In genomic region chr4:23768541-23768940, GRCh38 we compare ENCODE assay signal across 22 cellular contexts.
DNase-seq lines count a peak whose midpoint lies in the region; ATAC-seq, FAIRE-seq and TF ChIP-seq lines count a peak whose summit lies in the region.
"Had no signal": no experiment of that assay in that cellular context is flagged by ENCODE, and none has a peak within 500 bp of the region (broad histone marks: within the 10 kb centered on the region; RNA-seq: fewer than 3 reads in every experiment).

No MANE protein-coding gene starts in this region.

- CTCF ChIA-PET in MCF 10A (lab: Yijun Ruan, JAX), result interaction anchor here (0.5 to 1.1 kb wide), 2 partner anchors 33 to 705 kb away, joined by 3 to 4 read pairs; no protein-coding TSS in a partner anchor
- CTCF ChIA-PET in activated CD8-positive, alpha-beta memory T cell treated with anti-CD3 and anti-CD28 coated beads, Interleukin-2, amount 10 ng/mL, durations not matched to agents 7 days and 5 days (lab: Charles Lee), result no interaction called here

- ATAC-seq in activated CD8-positive, alpha-beta memory T cell treated with anti-CD3 and anti-CD28 coated beads, Interleukin-2, amount 10 ng/mL, durations not matched to agents 7 days and 5 days, result no peak

- no peaks in the 10 kb centered on the region for H3K36me3 ChIP-seq in breast epithelium
- H3K36me3 ChIP-seq in bronchial epithelial cell (ENCODE audit: control insufficient read depth, insufficient read depth, low read length), result no peaks in the 10 kb centered on the region

- intact Hi-C loops in MCF 10A (cut with micrococcal nuclease), result no loop called here
- intact Hi-C loops in breast epithelium (cut with DNase I; ENCODE audit: low total_unique reads), result no loop called here

- DNase-seq in MCF 10A (ENCODE audit: unreplicated experiment) (peak; percentile 59), breast epithelium (ENCODE audit: low spot score in 2 of 2) (no peak), bronchial epithelial cell (ENCODE audit: low read depth) (peak; percentile 28), renal cortical epithelial cell (ENCODE audit: low read depth) (peak; percentile 66), DMS79 treated with DMSO at 0.1 percent for 48 hours (lab: John Stamatoyannopoulos, UW) (no peak)
- no peak for DNase-seq in activated CD8-positive, alpha-beta memory T cell treated with anti-CD3 and anti-CD28 coated beads, Interleukin-2, amount 10 ng/mL, durations not matched to agents 7 days and 5 days
- no peak for DNase-seq in stimulated activated CD4-positive, alpha-beta T cell treated with anti-CD3 and anti-CD28 coated beads, Interleukin-4, amount 100 ng/mL, for 24 hours
- DNase-seq: ACHN; C1 segment of cervical spinal cord; CD8-positive, alpha-beta memory T cell; GF-D8; GOT3; KG1; NCI-H1436; NCI-H2029; NCI-H2171 treated with DMSO at 0.1 percent for 48 hours; NCI-H510A; Right ventricle myocardium superior; T-helper 9 cell had no signal

- no peaks in the 10 kb centered on the region for H3K9me3 ChIP-seq in breast epithelium

- H3K4me3 Mint-ChIP-seq in MCF 10A (ENCODE audit: unreplicated experiment), result no peak overlapping the region
- H3K4me3 Mint-ChIP-seq in activated CD8-positive, alpha-beta memory T cell treated with anti-CD3 and anti-CD28 coated beads, Interleukin-2, amount 10 ng/mL, durations not matched to agents 7 days and 5 days, result no peak overlapping the region
- H3K4me3 Mint-ChIP-seq: CD8-positive, alpha-beta memory T cell had no signal

- no peak for TF ChIP-seq POLR2A in breast epithelium (IDR thresholded peaks at IDR 0.05)

- H3K27me3 Mint-ChIP-seq in MCF 10A (ENCODE audit: insufficient read depth, unreplicated experiment), result no peaks in the 10 kb centered on the region
- no peaks in the 10 kb centered on the region for H3K27me3 Mint-ChIP-seq in activated CD8-positive, alpha-beta memory T cell treated with anti-CD3 and anti-CD28 coated beads, Interleukin-2, amount 10 ng/mL, durations not matched to agents 7 days and 5 days
- H3K27me3 Mint-ChIP-seq: CD8-positive, alpha-beta memory T cell had no signal

- no peak for TF ChIP-seq CTCF in MCF 10A (IDR thresholded peaks at IDR 0.05; ENCODE audit: unreplicated experiment)
- TF ChIP-seq CTCF in breast epithelium (IDR thresholded peaks at IDR 0.05), result no peak
- TF ChIP-seq CTCF in bronchial epithelial cell (IDR thresholded peaks at IDR 0.05; ENCODE audit: insufficient read depth, low read length, severe bottlenecking), result no peak

- H3K4me1 ChIP-seq in breast epithelium, result no peaks in the 10 kb centered on the region

- no peak for TF ChIP-seq EP300 in Ishikawa (IDR thresholded peaks at IDR 0.05; ENCODE audit: borderline replicate concordance)

- H3K36me3 Mint-ChIP-seq in MCF 10A (ENCODE audit: insufficient read depth, unreplicated experiment), result no peaks in the 10 kb centered on the region
- H3K36me3 Mint-ChIP-seq in activated CD8-positive, alpha-beta memory T cell treated with anti-CD3 and anti-CD28 coated beads, Interleukin-2, amount 10 ng/mL, durations not matched to agents 7 days and 5 days, result no peaks in the 10 kb centered on the region
- H3K36me3 Mint-ChIP-seq: CD8-positive, alpha-beta memory T cell had no signal

- POLR2A ChIA-PET in MCF 10A (lab: Yijun Ruan, JAX), result interaction anchor here (1.2 kb wide), 1 partner anchor 13 kb away, joined by 3 read pairs; no protein-coding TSS in a partner anchor

- FAIRE-seq in bronchial epithelial cell (lab: Jason Lieb, UNC), result no peak
- FAIRE-seq: D721Med, GM12891 had no signal

- TF ChIP-seq RAD21 in Ishikawa (IDR thresholded peaks at IDR 0.05; ENCODE audit: low read depth), result no peak

- H3K27me3 ChIP-seq in breast epithelium (no peaks in the 10 kb centered on the region), bronchial epithelial cell (ENCODE audit: control insufficient read depth, insufficient read depth, low read length) (no peaks in the 10 kb centered on the region)

- H3K4me1 Mint-ChIP-seq in MCF 10A (ENCODE audit: insufficient read depth, unreplicated experiment), result peaks cover 22% of the 10 kb centered on the region
- no peaks in the 10 kb centered on the region for H3K4me1 Mint-ChIP-seq in activated CD8-positive, alpha-beta memory T cell treated with anti-CD3 and anti-CD28 coated beads, Interleukin-2, amount 10 ng/mL, durations not matched to agents 7 days and 5 days
- H3K4me1 Mint-ChIP-seq: CD8-positive, alpha-beta memory T cell had no signal

- no TSS peak for BruUV-seq in MCF 10A (replicated peaks; lab: Mats Ljungman, UMichigan)

- no peak overlapping the region for H3K4me3 ChIP-seq in breast epithelium
- H3K4me3 ChIP-seq in bronchial epithelial cell (ENCODE audit: low read depth, low read length), result no peak overlapping the region

- H3K9me3 Mint-ChIP-seq in MCF 10A (ENCODE audit: unreplicated experiment), result no peaks in the 10 kb centered on the region
- H3K9me3 Mint-ChIP-seq in activated CD8-positive, alpha-beta memory T cell treated with anti-CD3 and anti-CD28 coated beads, Interleukin-2, amount 10 ng/mL, durations not matched to agents 7 days and 5 days (ENCODE audit: low read depth), result peaks cover 4% of the 10 kb centered on the region

- no peak overlapping the region for H3K27ac Mint-ChIP-seq in MCF 10A (ENCODE audit: low read depth, unreplicated experiment)
- H3K27ac Mint-ChIP-seq in activated CD8-positive, alpha-beta memory T cell treated with anti-CD3 and anti-CD28 coated beads, Interleukin-2, amount 10 ng/mL, durations not matched to agents 7 days and 5 days, result no peak overlapping the region
- H3K27ac Mint-ChIP-seq: CD8-positive, alpha-beta memory T cell had no signal

- H3K27ac ChIP-seq in breast epithelium, result no peak overlapping the region

TF ChIP-seq in Ishikawa, 13 proteins besides CTCF, POLR2A, EP300 and RAD21:
- TF ChIP-seq NFIC (IDR thresholded peaks at IDR 0.05) (0 out of 2 replicates have a peak, but pooled peaks have one; percentile 7), FOXM1 (IDR thresholded peaks at IDR 0.05; ENCODE audit: borderline replicate concordance, low read depth) (no peak)

Comparison
In these comparisons a context has a peak if more than half of its experiments do, and no peak if none do; other contexts are left out.
1. DNase-seq: peak in MCF 10A (single experiment), bronchial epithelial cell (single experiment) and renal cortical epithelial cell (single experiment); none in breast epithelium (0 of 2), DMS79 treated with DMSO at 0.1 percent for 48 hours (single experiment), activated CD8-positive, alpha-beta memory T cell treated with anti-CD3 and anti-CD28 coated beads, Interleukin-2, amount 10 ng/mL, durations not matched to agents 7 days and 5 days (single experiment) and stimulated activated CD4-positive, alpha-beta T cell treated with anti-CD3 and anti-CD28 coated beads, Interleukin-4, amount 100 ng/mL, for 24 hours (single experiment).